In the genomic region with DNA sequence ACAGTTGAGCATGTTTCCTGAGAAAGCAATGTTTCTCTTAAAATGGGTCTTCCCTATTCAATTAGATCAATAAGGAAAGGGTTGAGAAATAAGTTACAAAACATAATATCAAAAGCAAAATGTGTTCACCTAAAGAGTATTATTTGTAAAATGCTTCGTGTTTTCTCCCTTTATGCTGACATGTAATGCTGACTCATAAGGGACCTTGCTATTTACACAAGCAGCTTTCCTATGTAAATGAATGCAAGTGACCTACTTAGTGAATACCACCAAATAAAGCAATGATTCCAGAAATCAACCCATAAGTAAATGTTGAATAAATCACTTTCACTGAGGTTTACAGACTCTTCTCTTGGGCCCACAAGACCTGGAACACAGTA, we compare ENCODE assay signal across 9 cellular contexts.
DNase-seq lines count a peak whose midpoint lies in the region; ATAC-seq and TF ChIP-seq lines count a peak whose summit lies in the region.
"Had no signal": no experiment of that assay in that cellular context is flagged by ENCODE, and none has a peak within 500 bp of the region (broad histone marks: within the 10 kb centered on the region; RNA-seq: fewer than 3 reads in every experiment).

No MANE protein-coding gene starts in this region.

- CTCF ChIA-PET in SK-N-SH (lab: Yijun Ruan, JAX): interaction anchor here (1.5 kb wide), 1 partner anchor 58 kb away, joined by 3 read pairs; no protein-coding TSS in a partner anchor

- no peak for TF ChIP-seq EP300 in SK-N-SH (IDR thresholded peaks at IDR 0.05; ENCODE audit: borderline replicate concordance in 1 of 2, low read depth in 1 of 2, low read length in 1 of 2)

- no peak for TF ChIP-seq CTCF in SK-N-SH (IDR thresholded peaks at IDR 0.05)

- POLR2A ChIA-PET in SK-N-SH (lab: Yijun Ruan, JAX): no interaction called here

- H3K27me3 ChIP-seq in SK-N-SH (ENCODE audit: insufficient read depth): no peaks in the 10 kb centered on the region

- TF ChIP-seq POLR2A in GM18505 (IDR thresholded peaks at IDR 0.05; ENCODE audit: borderline replicate concordance, extremely low read depth, insufficient read depth, insufficient read length): no peak

- H3K36me3 ChIP-seq in SK-N-SH (replicated peaks in 1 of 2; ENCODE audit: control insufficient read depth in 1 of 2, insufficient read depth in 2 of 2, low read length in 1 of 2): peaks cover 0 to 3% of the 10 kb centered on the region in 2 experiments

- peaks cover 4% of the 10 kb centered on the region for H3F3A ChIP-seq in SK-N-SH (replicated peaks; ENCODE audit: insufficient read depth)

- H3K9ac ChIP-seq in SK-N-SH: no peak overlapping the region

- H3K4me1 ChIP-seq in SK-N-SH (ENCODE audit: control insufficient read depth in 1 of 2, insufficient read depth in 2 of 2, low read depth in 1 of 2, low read length in 1 of 2): peaks cover 5 to 16% of the 10 kb centered on the region in 2 experiments; a peak in 3 of 4 replicates

- DNase-seq in SK-N-SH (no peak), left lobe of liver (ENCODE audit: low spot score) (no peak), mucosa of gallbladder (ENCODE audit: low spot score) (no peak), UCSD-AML1 (lab: John Stamatoyannopoulos, UW; ENCODE audit: unreplicated experiment) (no peak)
- DNase-seq in stimulated activated naive CD4-positive, alpha-beta T cell (lab: John Stamatoyannopoulos, UW): no peak
- no peak for DNase-seq in stimulated activated CD4-positive, alpha-beta T cell treated with anti-CD3 and anti-CD28 coated beads, Interleukin-2, amount 100 ng/mL, for 24 hours
- DNase-seq: activated B cell treated with CpG ODN at 0.5 μM for 24 hours had no signal

- H3K4me3 ChIP-seq in SK-N-SH (ENCODE audit: low read depth in 2 of 2, low read length in 1 of 2): no peak overlapping the region

- TF ChIP-seq RAD21 in SK-N-SH (IDR thresholded peaks at IDR 0.05; ENCODE audit: low read length): no peak

- H3K27ac ChIP-seq in SK-N-SH (ENCODE audit: low read depth in 2 of 2, low read length in 1 of 2): peak overlapping the region in 1 of 2 experiments; percentile 64; a peak in 3 of 4 replicates

- 12% methylated on average over 1 of the region's 1 CpG for WGBS in SK-N-SH (ENCODE audit: low lambda C conversion rate)

- H3K9me2 ChIP-seq in SK-N-SH: no peaks in the 10 kb centered on the region

- peak overlapping the region; percentile 51 for H3K4me2 ChIP-seq in SK-N-SH

- H4K20me1 ChIP-seq in SK-N-SH (ENCODE audit: insufficient read depth): no peaks in the 10 kb centered on the region

- ATAC-seq in GM18505 (IDR thresholded peaks at IDR 0.05; ENCODE audit: unreplicated experiment) (peak; percentile 55), HG02623 (IDR thresholded peaks at IDR 0.05; ENCODE audit: unreplicated experiment) (peak; percentile 62), left lobe of liver (peak; percentile 90)

- H3K79me2 ChIP-seq in SK-N-SH (ENCODE audit: insufficient read depth): no peaks in the 10 kb centered on the region

- no peaks in the 10 kb centered on the region for H3K9me3 ChIP-seq in SK-N-SH

- no peak overlapping the region for H2AFZ ChIP-seq in SK-N-SH (ENCODE audit: low read depth)

TF ChIP-seq in SK-N-SH, 30 proteins besides CTCF, POLR2A, EP300 and RAD21:
- no peak for TF ChIP-seq POLR2AphosphoS5 (IDR thresholded peaks at IDR 0.05; ENCODE audit: low read depth, low read length)
- peak; percentile 24; the same call in 1 of the 2 replicates for TF ChIP-seq FOSL2 (IDR thresholded peaks at IDR 0.05; ENCODE audit: borderline replicate concordance, low read depth)
